1 cellular context compared by ENCODE assay signal in genomic region chr1:147630022-147630421, GRCh38.
TF ChIP-seq lines count a peak whose summit lies in the region.

No MANE protein-coding gene starts in this region.

TF ChIP-seq in K562, 482 proteins besides CTCF, POLR2A, EP300 and RAD21:
- no peak for TF ChIP-seq RBM14 (IDR thresholded peaks at IDR 0.05; ENCODE audit: borderline replicate concordance, insufficient read depth, low read depth, low read length)
- TF ChIP-seq FIP1L1 (IDR thresholded peaks at IDR 0.05; ENCODE audit: low read depth, low read length, poor library complexity, severe bottlenecking), result no peak
- TF ChIP-seq ZBTB43 (CRISPR knock-in tag; IDR thresholded peaks at IDR 0.05), result no peak
- no peak for TF ChIP-seq ZNF699 (CRISPR knock-in tag; IDR thresholded peaks at IDR 0.05; ENCODE audit: insufficient replicate concordance)
- TF ChIP-seq ZBTB11 (CRISPR knock-in tag; IDR thresholded peaks at IDR 0.05), result no peak
- no peak for TF ChIP-seq ZNF124 (CRISPR knock-in tag; IDR thresholded peaks at IDR 0.05)
- TF ChIP-seq HMBOX1 (IDR thresholded peaks at IDR 0.05), result no peak
TF ChIP-seq in K562: peak in this region for 0.
